Comparison of ENCODE assay signal across 1 cellular context in the genomic region with DNA sequence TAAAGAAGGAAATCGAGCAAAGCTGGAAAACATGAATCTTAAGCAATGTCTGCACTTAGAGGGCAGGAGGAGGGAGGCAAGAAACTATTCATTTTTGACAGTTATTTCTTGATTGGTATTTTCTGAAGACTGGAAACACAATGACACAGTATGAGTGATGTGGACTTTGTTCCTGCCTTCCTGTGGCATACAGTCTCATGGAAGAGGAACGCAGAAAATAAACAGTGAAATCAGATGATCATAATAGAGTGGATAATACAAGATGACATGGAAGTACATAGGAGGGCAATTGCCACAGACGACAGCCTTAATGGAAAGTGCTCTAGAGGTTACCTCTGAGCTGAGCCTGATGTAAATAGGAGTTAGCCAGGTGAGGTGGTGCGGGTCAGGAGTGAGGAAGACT.
A peak's percentile ranks its signal among the peaks of the same experiment; 100 is the strongest.
TF ChIP-seq lines count a peak whose summit lies in the region.

No MANE protein-coding gene starts in this region.

TF ChIP-seq in HepG2, 621 proteins besides CTCF, POLR2A, EP300 and RAD21 (continued from another document and continues in another):
- TF ChIP-seq, protein P1, sequence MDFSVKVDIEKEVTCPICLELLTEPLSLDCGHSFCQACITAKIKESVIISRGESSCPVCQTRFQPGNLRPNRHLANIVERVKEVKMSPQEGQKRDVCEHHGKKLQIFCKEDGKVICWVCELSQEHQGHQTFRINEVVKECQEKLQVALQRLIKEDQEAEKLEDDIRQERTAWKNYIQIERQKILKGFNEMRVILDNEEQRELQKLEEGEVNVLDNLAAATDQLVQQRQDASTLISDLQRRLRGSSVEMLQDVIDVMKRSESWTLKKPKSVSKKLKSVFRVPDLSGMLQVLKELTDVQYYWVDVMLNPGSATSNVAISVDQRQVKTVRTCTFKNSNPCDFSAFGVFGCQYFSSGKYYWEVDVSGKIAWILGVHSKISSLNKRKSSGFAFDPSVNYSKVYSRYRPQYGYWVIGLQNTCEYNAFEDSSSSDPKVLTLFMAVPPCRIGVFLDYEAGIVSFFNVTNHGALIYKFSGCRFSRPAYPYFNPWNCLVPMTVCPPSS (IDR thresholded peaks at IDR 0.05), result no peak
- TF ChIP-seq ZKSCAN1 (IDR thresholded peaks at IDR 0.05; ENCODE audit: low read length) (no peak), ZNF761 (CRISPR knock-in tag; conservative IDR thresholded peaks at IDR 0.05) (no peak), ZKSCAN5 (CRISPR knock-in tag; IDR thresholded peaks at IDR 0.05) (no peak), JUNB (CRISPR knock-in tag; IDR thresholded peaks at IDR 0.05; ENCODE audit: borderline replicate concordance) (peak; percentile 67; the same call in 1 of the 2 replicates), ZFP90 (CRISPR knock-in tag; IDR thresholded peaks at IDR 0.05; ENCODE audit: borderline replicate concordance) (no peak), ZFX (CRISPR knock-in tag; IDR thresholded peaks at IDR 0.05; ENCODE audit: low read depth) (no peak), ATF7 (IDR thresholded peaks at IDR 0.05) (no peak; the same call in 1 of the 2 replicates), ATF7 (CRISPR knock-in tag; IDR thresholded peaks at IDR 0.05) (no peak), ZMYM4 (CRISPR knock-in tag; IDR thresholded peaks at IDR 0.05) (no peak), ZNF530 (CRISPR knock-in tag; IDR thresholded peaks at IDR 0.05; ENCODE audit: low read depth) (no peak), GPN1 (CRISPR knock-in tag; IDR thresholded peaks at IDR 0.05; ENCODE audit: borderline replicate concordance) (no peak), TSC22D2 (CRISPR knock-in tag; IDR thresholded peaks at IDR 0.05; ENCODE audit: borderline replicate concordance) (no peak), TAF15 (IDR thresholded peaks at IDR 0.05; ENCODE audit: low read depth, low read length, poor library complexity, severe bottlenecking) (no peak), FOXA3 (CRISPR knock-in tag; IDR thresholded peaks at IDR 0.05) (peak; percentile 95), MAZ (IDR thresholded peaks at IDR 0.05; ENCODE audit: borderline replicate concordance, low read depth, low read length) (no peak), MAZ (CRISPR knock-in tag; IDR thresholded peaks at IDR 0.05; ENCODE audit: low read depth) (no peak), MAF1 (CRISPR knock-in tag; IDR thresholded peaks at IDR 0.05; ENCODE audit: borderline replicate concordance) (no peak), ZMYM3 (CRISPR knock-in tag; IDR thresholded peaks at IDR 0.05) (no peak), FOSL1 (CRISPR knock-in tag; IDR thresholded peaks at IDR 0.05; ENCODE audit: borderline replicate concordance) (peak; percentile 80; the same call in 1 of the 2 replicates), MEF2D (CRISPR knock-in tag; IDR thresholded peaks at IDR 0.05) (no peak), ZNF547 (CRISPR knock-in tag; IDR thresholded peaks at IDR 0.05) (no peak), ZNF432 (CRISPR knock-in tag; IDR thresholded peaks at IDR 0.05; ENCODE audit: borderline replicate concordance) (no peak), MTA3 (CRISPR knock-in tag; IDR thresholded peaks at IDR 0.05) (no peak), ZNF331 (CRISPR knock-in tag; IDR thresholded peaks at IDR 0.05) (no peak), POLR2AphosphoS5 (IDR thresholded peaks at IDR 0.05; ENCODE audit: low read depth, low read length) (no peak), FOXP1 (IDR thresholded peaks at IDR 0.05) (no peak), FOXP1 (CRISPR knock-in tag; IDR thresholded peaks at IDR 0.05) (peak; percentile 65), PCBP2 (optimal IDR thresholded peaks at IDR 0.05; ENCODE audit: low read depth, low read length, poor library complexity, severe bottlenecking) (no peak), SIX4 (CRISPR knock-in tag; IDR thresholded peaks at IDR 0.05) (no peak), RFXAP (CRISPR knock-in tag; IDR thresholded peaks at IDR 0.05; ENCODE audit: borderline replicate concordance) (no peak), DNMT3B (CRISPR knock-in tag; conservative IDR thresholded peaks at IDR 0.05) (no peak), AGO2 (optimal IDR thresholded peaks at IDR 0.05; ENCODE audit: low read depth, low read length) (no peak), ZNF546 (CRISPR knock-in tag; conservative IDR thresholded peaks at IDR 0.05) (no peak), ZNF772 (CRISPR knock-in tag; IDR thresholded peaks at IDR 0.05) (no peak), MXI1 (IDR thresholded peaks at IDR 0.05; ENCODE audit: borderline replicate concordance, low read depth, low read length) (no peak), FOXK1 (CRISPR knock-in tag; IDR thresholded peaks at IDR 0.05; ENCODE audit: borderline replicate concordance, low read depth) (peak; percentile 67; the same call in 1 of the 2 replicates), ZNF839 (CRISPR knock-in tag; IDR thresholded peaks at IDR 0.05; ENCODE audit: borderline replicate concordance) (no peak), ZNF160 (CRISPR knock-in tag; IDR thresholded peaks at IDR 0.05) (no peak), ZNF614 (CRISPR knock-in tag; IDR thresholded peaks at IDR 0.05; ENCODE audit: borderline replicate concordance) (peak; percentile 39; the same call in 1 of the 2 replicates), MED8 (CRISPR knock-in tag; IDR thresholded peaks at IDR 0.05; ENCODE audit: insufficient replicate concordance) (no peak), PHF8 (CRISPR knock-in tag; IDR thresholded peaks at IDR 0.05) (no peak), ZNF850 (CRISPR knock-in tag; conservative IDR thresholded peaks at IDR 0.05) (no peak), ZNF333 (CRISPR knock-in tag; IDR thresholded peaks at IDR 0.05; ENCODE audit: borderline replicate concordance) (no peak), ZNF337 (CRISPR knock-in tag; IDR thresholded peaks at IDR 0.05; ENCODE audit: borderline replicate concordance, low read depth) (no peak), ZMYM2 (CRISPR knock-in tag; IDR thresholded peaks at IDR 0.05) (no peak), HOXD1 (CRISPR knock-in tag; IDR thresholded peaks at IDR 0.05) (no peak), ZNF543 (CRISPR knock-in tag; IDR thresholded peaks at IDR 0.05) (no peak)
- TF ChIP-seq, protein P2, sequence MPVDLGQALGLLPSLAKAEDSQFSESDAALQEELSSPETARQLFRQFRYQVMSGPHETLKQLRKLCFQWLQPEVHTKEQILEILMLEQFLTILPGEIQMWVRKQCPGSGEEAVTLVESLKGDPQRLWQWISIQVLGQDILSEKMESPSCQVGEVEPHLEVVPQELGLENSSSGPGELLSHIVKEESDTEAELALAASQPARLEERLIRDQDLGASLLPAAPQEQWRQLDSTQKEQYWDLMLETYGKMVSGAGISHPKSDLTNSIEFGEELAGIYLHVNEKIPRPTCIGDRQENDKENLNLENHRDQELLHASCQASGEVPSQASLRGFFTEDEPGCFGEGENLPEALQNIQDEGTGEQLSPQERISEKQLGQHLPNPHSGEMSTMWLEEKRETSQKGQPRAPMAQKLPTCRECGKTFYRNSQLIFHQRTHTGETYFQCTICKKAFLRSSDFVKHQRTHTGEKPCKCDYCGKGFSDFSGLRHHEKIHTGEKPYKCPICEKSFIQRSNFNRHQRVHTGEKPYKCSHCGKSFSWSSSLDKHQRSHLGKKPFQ (CRISPR knock-in tag; IDR thresholded peaks at IDR 0.05; ENCODE audit: insufficient replicate concordance), result no peak
- TF ChIP-seq, protein P3, sequence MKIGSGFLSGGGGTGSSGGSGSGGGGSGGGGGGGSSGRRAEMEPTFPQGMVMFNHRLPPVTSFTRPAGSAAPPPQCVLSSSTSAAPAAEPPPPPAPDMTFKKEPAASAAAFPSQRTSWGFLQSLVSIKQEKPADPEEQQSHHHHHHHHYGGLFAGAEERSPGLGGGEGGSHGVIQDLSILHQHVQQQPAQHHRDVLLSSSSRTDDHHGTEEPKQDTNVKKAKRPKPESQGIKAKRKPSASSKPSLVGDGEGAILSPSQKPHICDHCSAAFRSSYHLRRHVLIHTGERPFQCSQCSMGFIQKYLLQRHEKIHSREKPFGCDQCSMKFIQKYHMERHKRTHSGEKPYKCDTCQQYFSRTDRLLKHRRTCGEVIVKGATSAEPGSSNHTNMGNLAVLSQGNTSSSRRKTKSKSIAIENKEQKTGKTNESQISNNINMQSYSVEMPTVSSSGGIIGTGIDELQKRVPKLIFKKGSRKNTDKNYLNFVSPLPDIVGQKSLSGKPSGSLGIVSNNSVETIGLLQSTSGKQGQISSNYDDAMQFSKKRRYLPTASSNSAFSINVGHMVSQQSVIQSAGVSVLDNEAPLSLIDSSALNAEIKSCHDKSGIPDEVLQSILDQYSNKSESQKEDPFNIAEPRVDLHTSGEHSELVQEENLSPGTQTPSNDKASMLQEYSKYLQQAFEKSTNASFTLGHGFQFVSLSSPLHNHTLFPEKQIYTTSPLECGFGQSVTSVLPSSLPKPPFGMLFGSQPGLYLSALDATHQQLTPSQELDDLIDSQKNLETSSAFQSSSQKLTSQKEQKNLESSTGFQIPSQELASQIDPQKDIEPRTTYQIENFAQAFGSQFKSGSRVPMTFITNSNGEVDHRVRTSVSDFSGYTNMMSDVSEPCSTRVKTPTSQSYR (CRISPR knock-in tag; IDR thresholded peaks at IDR 0.05; ENCODE audit: borderline replicate concordance), result no peak
- TF ChIP-seq, protein P4, sequence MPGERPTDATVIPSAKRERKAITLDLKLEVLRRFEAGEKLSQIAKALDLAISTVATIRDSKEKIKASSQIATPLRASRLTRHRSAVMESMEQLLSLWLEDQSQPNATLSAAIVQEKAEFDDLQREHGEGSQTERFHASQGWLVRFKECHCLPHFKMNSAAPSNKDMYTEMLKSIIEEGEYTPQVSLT (CRISPR knock-in tag; IDR thresholded peaks at IDR 0.05; ENCODE audit: borderline replicate concordance, low read depth), result no peak
- TF ChIP-seq, protein P5, sequence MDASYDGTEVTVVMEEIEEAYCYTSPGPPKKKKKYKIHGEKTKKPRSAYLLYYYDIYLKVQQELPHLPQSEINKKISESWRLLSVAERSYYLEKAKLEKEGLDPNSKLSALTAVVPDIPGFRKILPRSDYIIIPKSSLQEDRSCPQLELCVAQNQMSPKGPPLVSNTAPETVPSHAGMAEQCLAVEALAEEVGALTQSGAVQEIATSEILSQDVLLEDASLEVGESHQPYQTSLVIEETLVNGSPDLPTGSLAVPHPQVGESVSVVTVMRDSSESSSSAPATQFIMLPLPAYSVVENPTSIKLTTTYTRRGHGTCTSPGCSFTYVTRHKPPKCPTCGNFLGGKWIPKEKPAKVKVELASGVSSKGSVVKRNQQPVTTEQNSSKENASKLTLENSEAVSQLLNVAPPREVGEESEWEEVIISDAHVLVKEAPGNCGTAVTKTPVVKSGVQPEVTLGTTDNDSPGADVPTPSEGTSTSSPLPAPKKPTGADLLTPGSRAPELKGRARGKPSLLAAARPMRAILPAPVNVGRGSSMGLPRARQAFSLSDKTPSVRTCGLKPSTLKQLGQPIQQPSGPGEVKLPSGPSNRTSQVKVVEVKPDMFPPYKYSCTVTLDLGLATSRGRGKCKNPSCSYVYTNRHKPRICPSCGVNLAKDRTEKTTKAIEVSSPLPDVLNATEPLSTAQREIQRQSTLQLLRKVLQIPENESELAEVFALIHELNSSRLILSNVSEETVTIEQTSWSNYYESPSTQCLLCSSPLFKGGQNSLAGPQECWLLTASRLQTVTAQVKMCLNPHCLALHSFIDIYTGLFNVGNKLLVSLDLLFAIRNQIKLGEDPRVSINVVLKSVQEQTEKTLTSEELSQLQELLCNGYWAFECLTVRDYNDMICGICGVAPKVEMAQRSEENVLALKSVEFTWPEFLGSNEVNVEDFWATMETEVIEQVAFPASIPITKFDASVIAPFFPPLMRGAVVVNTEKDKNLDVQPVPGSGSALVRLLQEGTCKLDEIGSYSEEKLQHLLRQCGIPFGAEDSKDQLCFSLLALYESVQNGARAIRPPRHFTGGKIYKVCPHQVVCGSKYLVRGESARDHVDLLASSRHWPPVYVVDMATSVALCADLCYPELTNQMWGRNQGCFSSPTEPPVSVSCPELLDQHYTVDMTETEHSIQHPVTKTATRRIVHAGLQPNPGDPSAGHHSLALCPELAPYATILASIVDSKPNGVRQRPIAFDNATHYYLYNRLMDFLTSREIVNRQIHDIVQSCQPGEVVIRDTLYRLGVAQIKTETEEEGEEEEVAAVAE (CRISPR knock-in tag; IDR thresholded peaks at IDR 0.05; ENCODE audit: borderline replicate concordance), result no peak
- TF ChIP-seq, protein P6, sequence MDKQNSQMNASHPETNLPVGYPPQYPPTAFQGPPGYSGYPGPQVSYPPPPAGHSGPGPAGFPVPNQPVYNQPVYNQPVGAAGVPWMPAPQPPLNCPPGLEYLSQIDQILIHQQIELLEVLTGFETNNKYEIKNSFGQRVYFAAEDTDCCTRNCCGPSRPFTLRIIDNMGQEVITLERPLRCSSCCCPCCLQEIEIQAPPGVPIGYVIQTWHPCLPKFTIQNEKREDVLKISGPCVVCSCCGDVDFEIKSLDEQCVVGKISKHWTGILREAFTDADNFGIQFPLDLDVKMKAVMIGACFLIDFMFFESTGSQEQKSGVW (CRISPR knock-in tag; IDR thresholded peaks at IDR 0.05; ENCODE audit: borderline replicate concordance), result no peak
- TF ChIP-seq, protein P7, sequence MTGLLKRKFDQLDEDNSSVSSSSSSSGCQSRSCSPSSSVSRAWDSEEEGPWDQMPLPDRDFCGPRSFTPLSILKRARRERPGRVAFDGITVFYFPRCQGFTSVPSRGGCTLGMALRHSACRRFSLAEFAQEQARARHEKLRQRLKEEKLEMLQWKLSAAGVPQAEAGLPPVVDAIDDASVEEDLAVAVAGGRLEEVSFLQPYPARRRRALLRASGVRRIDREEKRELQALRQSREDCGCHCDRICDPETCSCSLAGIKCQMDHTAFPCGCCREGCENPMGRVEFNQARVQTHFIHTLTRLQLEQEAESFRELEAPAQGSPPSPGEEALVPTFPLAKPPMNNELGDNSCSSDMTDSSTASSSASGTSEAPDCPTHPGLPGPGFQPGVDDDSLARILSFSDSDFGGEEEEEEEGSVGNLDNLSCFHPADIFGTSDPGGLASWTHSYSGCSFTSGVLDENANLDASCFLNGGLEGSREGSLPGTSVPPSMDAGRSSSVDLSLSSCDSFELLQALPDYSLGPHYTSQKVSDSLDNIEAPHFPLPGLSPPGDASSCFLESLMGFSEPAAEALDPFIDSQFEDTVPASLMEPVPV (CRISPR knock-in tag; IDR thresholded peaks at IDR 0.05), result no peak
- TF ChIP-seq, protein P8, sequence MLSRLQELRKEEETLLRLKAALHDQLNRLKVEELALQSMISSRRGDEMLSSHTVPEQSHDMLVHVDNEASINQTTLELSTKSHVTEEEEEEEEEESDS (CRISPR knock-in tag; IDR thresholded peaks at IDR 0.05; ENCODE audit: borderline replicate concordance), result no peak
- TF ChIP-seq, protein P9, sequence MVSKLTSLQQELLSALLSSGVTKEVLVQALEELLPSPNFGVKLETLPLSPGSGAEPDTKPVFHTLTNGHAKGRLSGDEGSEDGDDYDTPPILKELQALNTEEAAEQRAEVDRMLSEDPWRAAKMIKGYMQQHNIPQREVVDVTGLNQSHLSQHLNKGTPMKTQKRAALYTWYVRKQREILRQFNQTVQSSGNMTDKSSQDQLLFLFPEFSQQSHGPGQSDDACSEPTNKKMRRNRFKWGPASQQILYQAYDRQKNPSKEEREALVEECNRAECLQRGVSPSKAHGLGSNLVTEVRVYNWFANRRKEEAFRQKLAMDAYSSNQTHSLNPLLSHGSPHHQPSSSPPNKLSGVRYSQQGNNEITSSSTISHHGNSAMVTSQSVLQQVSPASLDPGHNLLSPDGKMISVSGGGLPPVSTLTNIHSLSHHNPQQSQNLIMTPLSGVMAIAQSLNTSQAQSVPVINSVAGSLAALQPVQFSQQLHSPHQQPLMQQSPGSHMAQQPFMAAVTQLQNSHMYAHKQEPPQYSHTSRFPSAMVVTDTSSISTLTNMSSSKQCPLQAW (CRISPR knock-in tag; IDR thresholded peaks at IDR 0.05), result no peak
- TF ChIP-seq, protein P10, sequence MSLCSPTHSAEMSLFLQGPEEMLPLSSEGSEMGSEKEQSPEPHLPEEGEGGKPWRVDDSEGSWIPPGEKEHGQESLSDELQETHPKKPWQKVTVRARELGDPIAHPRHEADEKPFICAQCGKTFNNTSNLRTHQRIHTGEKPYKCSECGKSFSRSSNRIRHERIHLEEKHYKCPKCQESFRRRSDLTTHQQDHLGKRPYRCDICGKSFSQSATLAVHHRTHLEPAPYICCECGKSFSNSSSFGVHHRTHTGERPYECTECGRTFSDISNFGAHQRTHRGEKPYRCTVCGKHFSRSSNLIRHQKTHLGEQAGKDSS (CRISPR knock-in tag; IDR thresholded peaks at IDR 0.05; ENCODE audit: borderline replicate concordance, low read depth), result no peak
